Comparison of ENCODE assay signal across 18 cellular contexts in the genomic region with DNA sequence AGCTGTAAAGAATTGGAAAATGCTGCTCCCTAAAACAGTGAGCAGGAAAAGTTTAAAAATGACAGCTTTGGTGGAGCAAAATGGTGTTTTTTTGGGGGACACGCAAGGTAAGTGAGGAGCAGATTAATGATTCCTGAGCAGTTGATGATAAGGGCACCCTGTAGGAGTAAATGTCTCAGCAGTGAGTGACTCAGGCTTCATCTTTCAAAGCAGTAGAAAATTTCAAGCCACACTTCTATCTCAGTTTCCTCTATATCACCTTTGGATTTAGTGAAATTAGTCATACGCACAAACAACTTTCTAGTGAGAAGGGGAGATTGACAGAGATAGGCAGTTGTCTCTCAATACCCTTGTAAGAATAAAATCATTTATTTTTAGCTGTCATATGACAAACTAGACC.
"Had no signal": no experiment of that assay in that cellular context is flagged by ENCODE, and none has a peak within 500 bp of the region (broad histone marks: within the 10 kb centered on the region; RNA-seq: fewer than 3 reads in every experiment).

No MANE protein-coding gene starts in this region.

- H3K9me3 ChIP-seq: SK-N-SH had no signal

- DNase-seq: KBM-7, MV-4-11, NCI-H1048, NCI-H1105 treated with DMSO at 0.1 percent for 48 hours, NCI-H1417 treated with DMSO at 0.1 percent for 48 hours, NCI-H146, NCI-H1694 treated with DMSO at 0.1 percent for 48 hours, NCI-H1930, NCI-H2081, NCI-H2107, NCI-H2227 treated with DMSO at 0.1 percent for 48 hours, NCI-H524, NCI-H526 treated with DMSO at 0.1 percent for 48 hours, NCI-H748 treated with DMSO at 0.1 percent for 48 hours, SHP77, SK-N-SH, SW 1271 had no signal

- H3K4me2 ChIP-seq: SK-N-SH had no signal

- H3K9ac ChIP-seq: SK-N-SH had no signal

- H3K27ac ChIP-seq: RWPE1 had no signal
